In genomic region chr1:6209661-6210605, GRCh38 we compare ENCODE assay signal across 1 cellular context.
TF ChIP-seq lines count a peak whose summit lies in the region.

No MANE protein-coding gene starts in this region.

TF ChIP-seq in HCT116, 20 proteins besides CTCF, POLR2A, EP300 and RAD21:
- TF ChIP-seq JUND (IDR thresholded peaks at IDR 0.05) (no peak), ZNF274 (IDR thresholded peaks at IDR 0.05; ENCODE audit: low read depth, low read length) (no peak), EZH2phosphoT487 (IDR thresholded peaks at IDR 0.05; ENCODE audit: borderline replicate concordance) (no peak), MAX (IDR thresholded peaks at IDR 0.05) (no peak), EZH2 (IDR thresholded peaks at IDR 0.05) (no peak), SP1 (IDR thresholded peaks at IDR 0.05; ENCODE audit: low read depth) (no peak), TCF7L2 (IDR thresholded peaks at IDR 0.05; ENCODE audit: borderline replicate concordance, extremely low read depth, insufficient read depth, insufficient read length) (no peak), POLR2AphosphoS5 (IDR thresholded peaks at IDR 0.05; ENCODE audit: low read depth, low read length) (no peak), FOSL1 (IDR thresholded peaks at IDR 0.05; ENCODE audit: low read depth) (no peak), YY1 (IDR thresholded peaks at IDR 0.05; ENCODE audit: extremely low read depth, insufficient replicate concordance, low read depth, low read length) (no peak), SIN3A (IDR thresholded peaks at IDR 0.05; ENCODE audit: low read depth) (no peak), CEBPB (IDR thresholded peaks at IDR 0.05; ENCODE audit: low read depth) (no peak), ELF1 (IDR thresholded peaks at IDR 0.05; ENCODE audit: borderline replicate concordance, low read depth) (no peak), SRF (IDR thresholded peaks at IDR 0.05; ENCODE audit: low read depth) (no peak), ZFX (IDR thresholded peaks at IDR 0.05) (no peak), ATF3 (IDR thresholded peaks at IDR 0.05) (no peak)
